ENCODE assay signal across 9 cellular contexts in the genomic region with DNA sequence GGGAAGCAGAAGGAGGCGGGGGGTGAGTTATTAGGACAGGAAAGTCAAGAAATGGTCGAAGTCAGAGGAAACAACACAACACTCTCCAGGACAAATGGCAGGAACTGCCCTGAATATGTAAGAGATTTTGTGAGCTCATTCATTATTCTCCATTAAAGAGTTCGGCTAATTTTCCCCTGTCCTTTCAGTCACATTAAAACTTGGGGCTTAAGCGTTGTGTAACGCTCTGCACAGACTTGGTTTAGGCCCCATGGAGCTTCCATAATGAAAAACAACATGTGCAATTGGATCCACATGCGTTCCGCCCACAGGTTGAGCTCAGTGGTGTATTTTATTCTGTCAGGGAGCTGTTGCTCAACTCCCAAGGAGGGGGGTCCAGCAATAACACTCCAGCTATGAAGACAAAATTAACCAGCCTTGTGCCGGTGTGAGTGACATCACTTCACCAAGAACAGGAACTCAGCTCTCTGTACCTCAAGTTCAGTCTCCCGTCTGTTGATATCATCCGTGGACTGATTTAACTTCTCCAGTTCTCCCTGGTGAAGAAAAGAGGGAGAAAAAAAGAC. TPM values are rescaled to one million over a fixed set of nuclear protein-coding genes. Genes with fewer than 3 reads are reported as not detected.
DNase-seq lines count a peak whose midpoint lies in the region; ATAC-seq and TF ChIP-seq lines count a peak whose summit lies in the region.
"Had no signal": no experiment of that assay in that cellular context is flagged by ENCODE, and none has a peak within 500 bp of the region (broad histone marks: within the 10 kb centered on the region; RNA-seq: fewer than 3 reads in every experiment).

No MANE protein-coding gene starts in this region.

- no peaks in the 10 kb centered on the region for H3K9me3 ChIP-seq in PC-3 (ENCODE audit: low read length)

- intact Hi-C loops in PC-3 (cut with micrococcal nuclease), result no loop called here

- peaks cover 6% of the 10 kb centered on the region for H3F3A ChIP-seq in PC-3 (ENCODE audit: low read length, unreplicated experiment)

- H3K27ac Mint-ChIP-seq in stimulated activated naive B cell treated with anti-CD40 and anti-IgM and Interleukin-4, amounts not matched to agents 10 μg/mL and 1 μg/mL and 100 μg/mL, for 72 hours, result no peak overlapping the region

- TF ChIP-seq CTCF in GM06990 (IDR thresholded peaks at IDR 0.05; ENCODE audit: insufficient read depth, low read length, poor library complexity, severe bottlenecking), result no peak
- TF ChIP-seq CTCF in PC-3 (conservative IDR thresholded peaks at IDR 0.05; ENCODE audit: low read depth, low read length), result no peak
- TF ChIP-seq CTCF in fibroblast of the aortic adventitia (IDR thresholded peaks at IDR 0.05; ENCODE audit: insufficient read depth, low read length), result no peak
- TF ChIP-seq CTCF in retinal pigment epithelial cell (conservative IDR thresholded peaks at IDR 0.05; ENCODE audit: low read depth, low read length), result no peak

- peaks cover 9 to 16% of the 10 kb centered on the region in 2 donors for H3K36me3 Mint-ChIP-seq in stimulated activated naive B cell treated with anti-CD40 and anti-IgM and Interleukin-4, amounts not matched to agents 10 μg/mL and 1 μg/mL and 100 μg/mL, for 72 hours

- peak overlapping the region in 1 of 2 donors; percentile 36 for H3K4me3 Mint-ChIP-seq in stimulated activated naive B cell treated with anti-CD40 and anti-IgM and Interleukin-4, amounts not matched to agents 10 μg/mL and 1 μg/mL and 100 μg/mL, for 72 hours

- POLR2A ChIA-PET in PC-3 (lab: Charles Lee; ENCODE audit: unreplicated experiment), result interaction anchor here (0.5 kb wide), 1 partner anchor 56 kb away, joined by 4 read pairs; no protein-coding TSS in a partner anchor

- H3K4me2 ChIP-seq in PC-3 (ENCODE audit: low read length), result peak overlapping the region; percentile 96; the same call in 1 of the 2 replicates

- H3K9ac ChIP-seq in PC-3 (ENCODE audit: low read length), result no peak overlapping the region

- peak overlapping the region; percentile 71 for H3K4me3 ChIP-seq in GM06990 (replicated peaks; ENCODE audit: low read depth, low read length)
- 0 out of 2 replicates have a peak overlapping the region, but pooled peaks have one; percentile 99 for H3K4me3 ChIP-seq in PC-3 (ENCODE audit: low read length)
- H3K4me3 ChIP-seq in fibroblast of the aortic adventitia (ENCODE audit: low read depth, low read length), result peak overlapping the region; percentile 97
- peak overlapping the region; percentile 89 for H3K4me3 ChIP-seq in retinal pigment epithelial cell (ENCODE audit: low read length)

- H2AFZ ChIP-seq in PC-3 (ENCODE audit: low read length), result no peak overlapping the region

- H3K9me3 Mint-ChIP-seq in stimulated activated naive B cell treated with anti-CD40 and anti-IgM and Interleukin-4, amounts not matched to agents 10 μg/mL and 1 μg/mL and 100 μg/mL, for 72 hours, result no peaks in the 10 kb centered on the region

- no peak for DNase-seq in GM06990 (ENCODE audit: extremely low read depth, insufficient read length)
- DNase-seq in PC-3, result no peak
- DNase-seq in fibroblast of the aortic adventitia (ENCODE audit: low read depth), result peak; percentile 91
- no peak for DNase-seq in retinal pigment epithelial cell (ENCODE audit: low read depth)
- no peak for DNase-seq in stimulated activated naive CD4-positive, alpha-beta T cell (lab: John Stamatoyannopoulos, UW)
- no peak for DNase-seq in NCI-H187 (lab: John Stamatoyannopoulos, UW)
- no peak for DNase-seq in stimulated activated naive B cell treated with anti-CD40 and anti-IgM and Interleukin-4, amounts not matched to agents 10 μg/mL and 1 μg/mL and 100 μg/mL, for 72 hours

- H3K4me1 ChIP-seq in PC-3 (ENCODE audit: insufficient read depth, low read length), result peaks cover 54% of the 10 kb centered on the region

- H3K27ac ChIP-seq in PC-3 (ENCODE audit: low read length), result no peak overlapping the region

- peaks cover 49 to 77% of the 10 kb centered on the region in 2 donors for H3K4me1 Mint-ChIP-seq in stimulated activated naive B cell treated with anti-CD40 and anti-IgM and Interleukin-4, amounts not matched to agents 10 μg/mL and 1 μg/mL and 100 μg/mL, for 72 hours

- H4K20me1 ChIP-seq in PC-3 (ENCODE audit: low read length), result no peaks in the 10 kb centered on the region

- H3K9me2 ChIP-seq in PC-3 (replicated peaks; ENCODE audit: low read length), result no peaks in the 10 kb centered on the region

- CTCF ChIA-PET in PC-3 (lab: Charles Lee), result interaction anchor here (1.0 kb wide), 1 partner anchor 62 kb away, joined by 3 read pairs; no protein-coding TSS in a partner anchor

- peaks cover 42% of the 10 kb centered on the region for H3K79me2 ChIP-seq in PC-3 (ENCODE audit: low read length)

- ATAC-seq in PC-3 (no peak), GM19455 (IDR thresholded peaks at IDR 0.05; ENCODE audit: unreplicated experiment) (no peak)
- ATAC-seq in stimulated activated naive B cell treated with anti-CD40 and anti-IgM and Interleukin-4, amounts not matched to agents 10 μg/mL and 1 μg/mL and 100 μg/mL, for 72 hours (replicated peaks), result no peak
- ATAC-seq: SK-N-SH treated with all-trans-retinoic acid at 6 μM for 48 hours had no signal

- H3K27me3 Mint-ChIP-seq in stimulated activated naive B cell treated with anti-CD40 and anti-IgM and Interleukin-4, amounts not matched to agents 10 μg/mL and 1 μg/mL and 100 μg/mL, for 72 hours, result no peaks in the 10 kb centered on the region

- H3K27me3 ChIP-seq in GM06990 (replicated peaks; ENCODE audit: control insufficient read depth, insufficient read depth, low read length) (no peaks in the 10 kb centered on the region), PC-3 (ENCODE audit: low read length) (no peaks in the 10 kb centered on the region)

- peaks cover 2% of the 10 kb centered on the region for H3K36me3 ChIP-seq in GM06990 (ENCODE audit: control insufficient read depth, insufficient read depth, low read length)
- no peaks in the 10 kb centered on the region for H3K36me3 ChIP-seq in PC-3 (ENCODE audit: low read depth, low read length)

- BruUV-seq in PC-3 (replicated peaks; lab: Mats Ljungman, UMichigan), result no TSS peak

RNA-seq across cellular contexts. Expression of gene SH3BP5, which starts 2.3 kb away (rescaled TPM):
- total RNA-seq in PC-3 (2014; rRNA removed) (21.2 and 23.0 TPM in 2 replicates), fibroblast of the aortic adventitia (ENCODE audit: low replicate concordance) (25.5 and 153 TPM in 2 replicates)
